9 cellular contexts compared by ENCODE assay signal in genomic region chr17:45722161-45722560, GRCh38.
DNase-seq lines count a peak whose midpoint lies in the region; ATAC-seq and TF ChIP-seq lines count a peak whose summit lies in the region.
"Had no signal": no experiment of that assay in that cellular context is flagged by ENCODE, and none has a peak within 500 bp of the region (broad histone marks: within the 10 kb centered on the region; RNA-seq: fewer than 3 reads in every experiment).

No MANE protein-coding gene starts in this region.

- TF ChIP-seq CTCF in fibroblast of mammary gland (conservative IDR thresholded peaks at IDR 0.05; ENCODE audit: control insufficient read depth, insufficient read depth, low read depth, low read length), result peak; percentile 9
- TF ChIP-seq CTCF in retinal pigment epithelial cell (conservative IDR thresholded peaks at IDR 0.05; ENCODE audit: low read depth, low read length), result peak; percentile 50

- no peak for ATAC-seq in HG02870 (IDR thresholded peaks at IDR 0.05; ENCODE audit: unreplicated experiment)

- no peak overlapping the region for H3K4me3 ChIP-seq in fibroblast of mammary gland (ENCODE audit: control insufficient read depth, low read depth, low read length)
- no peak overlapping the region for H3K4me3 ChIP-seq in retinal pigment epithelial cell (ENCODE audit: low read length)

- DNase-seq in DMS53 (lab: John Stamatoyannopoulos, UW) (peak; percentile 21), DMS53 treated with DMSO at 0.1 percent for 48 hours (lab: John Stamatoyannopoulos, UW; ENCODE audit: unreplicated experiment) (no peak), NCI-H82 treated with DMSO at 0.1 percent for 48 hours (lab: John Stamatoyannopoulos, UW; ENCODE audit: unreplicated experiment) (peak; percentile 43), fibroblast of mammary gland (ENCODE audit: low read depth) (peak; percentile 4), retinal pigment epithelial cell (ENCODE audit: low read depth) (no peak), SIG-M5 treated with dmso at 0.1 percent for 504 hours (lab: John Stamatoyannopoulos, UW; ENCODE audit: unreplicated experiment) (no peak)
- no peak for DNase-seq in activated T-cell treated with anti-CD3 and anti-CD28 coated beads, Interleukin-2, amount 50 U/mL, for 1 hour
- DNase-seq: stimulated activated CD4-positive, alpha-beta T cell treated with anti-CD3 and anti-CD28 coated beads, Interleukin-2, amount 100 ng/mL, for 48 hours had no signal

Comparison
In these comparisons a context has a peak if more than half of its experiments do, and no peak if none do; other contexts are left out.
1. DNase-seq: peak in DMS53 (single experiment), NCI-H82 treated with DMSO at 0.1 percent for 48 hours (single experiment) and fibroblast of mammary gland (single experiment); none in DMS53 treated with DMSO at 0.1 percent for 48 hours (single experiment), retinal pigment epithelial cell (single experiment), SIG-M5 treated with dmso at 0.1 percent for 504 hours (single experiment) and activated T-cell treated with anti-CD3 and anti-CD28 coated beads, Interleukin-2, amount 50 U/mL, for 1 hour (single experiment).